ENCODE assay signal across 15 cellular contexts in the genomic region with DNA sequence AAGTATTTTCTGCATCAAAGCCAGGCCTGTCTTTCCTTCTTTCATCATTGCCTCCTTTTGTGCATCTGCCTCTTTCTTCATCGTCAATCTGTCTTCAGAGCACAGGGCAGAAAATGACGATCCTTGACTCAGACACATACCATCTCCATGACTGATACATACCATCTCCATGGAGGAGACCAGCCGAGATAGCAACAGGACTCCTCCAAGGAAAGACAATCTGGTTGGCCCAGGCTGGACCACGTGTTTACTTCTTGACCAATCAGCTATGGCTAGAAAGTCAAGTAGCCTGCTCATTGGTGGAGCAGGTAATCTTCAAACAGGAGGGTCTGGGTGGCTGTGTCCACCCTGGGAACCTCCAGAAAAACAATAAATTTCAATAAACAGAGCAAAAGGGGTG.
DNase-seq lines count a peak whose midpoint lies in the region; ATAC-seq and TF ChIP-seq lines count a peak whose summit lies in the region.
"Had no signal": no experiment of that assay in that cellular context is flagged by ENCODE, and none has a peak within 500 bp of the region (broad histone marks: within the 10 kb centered on the region; RNA-seq: fewer than 3 reads in every experiment).

No MANE protein-coding gene starts in this region.

- no peak for TF ChIP-seq RAD21 in SK-N-SH (IDR thresholded peaks at IDR 0.05; ENCODE audit: low read length)

- no peaks in the 10 kb centered on the region for H3K79me2 ChIP-seq in SK-N-SH (ENCODE audit: insufficient read depth)

- no peak overlapping the region for H3K9ac ChIP-seq in SK-N-SH

- H4K20me1 ChIP-seq in SK-N-SH (ENCODE audit: insufficient read depth) = no peaks in the 10 kb centered on the region

- H3K9me3 ChIP-seq in SK-N-SH = no peaks in the 10 kb centered on the region
- no peaks in the 10 kb centered on the region for H3K9me3 ChIP-seq in BE2C
- H3K9me3 ChIP-seq: lower lobe of right lung, suprapubic skin had no signal

- H3K9me3 Mint-ChIP-seq in activated naive CD8-positive, alpha-beta T cell treated with anti-CD3 and anti-CD28 coated beads, Interleukin-2, amount 50 U/mL, for 24 hours = peaks cover 4% of the 10 kb centered on the region

- no peaks in the 10 kb centered on the region for H3K27me3 Mint-ChIP-seq in activated naive CD8-positive, alpha-beta T cell treated with anti-CD3 and anti-CD28 coated beads, Interleukin-2, amount 50 U/mL, for 24 hours

- H3K4me1 ChIP-seq in SK-N-SH (ENCODE audit: control insufficient read depth in 1 of 2, insufficient read depth in 2 of 2, low read depth in 1 of 2, low read length in 1 of 2) = no peaks in the 10 kb centered on the region
- no peaks in the 10 kb centered on the region for H3K4me1 ChIP-seq in BE2C
- H3K4me1 ChIP-seq: heart left ventricle, lower lobe of right lung, suprapubic skin had no signal

- no peak for TF ChIP-seq CTCF in SK-N-SH (IDR thresholded peaks at IDR 0.05)
- TF ChIP-seq CTCF in fibroblast of villous mesenchyme (IDR thresholded peaks at IDR 0.05; ENCODE audit: insufficient read depth, low read depth, low read length) = no peak
- TF ChIP-seq CTCF in BE2C (IDR thresholded peaks at IDR 0.05; ENCODE audit: low read depth, low read length) = no peak

- 38% methylated on average over 3 of the region's 4 CpGs for WGBS in SK-N-SH (ENCODE audit: low lambda C conversion rate)

- TF ChIP-seq EP300 in SK-N-SH (IDR thresholded peaks at IDR 0.05; ENCODE audit: borderline replicate concordance in 1 of 2, low read depth in 1 of 2, low read length in 1 of 2) = no peak

- H3K4me3 ChIP-seq in SK-N-SH (ENCODE audit: low read depth in 2 of 2, low read length in 1 of 2) = no peak overlapping the region
- H3K4me3 ChIP-seq in fibroblast of villous mesenchyme (ENCODE audit: low read depth, low read length) = no peak overlapping the region
- H3K4me3 ChIP-seq in BE2C (ENCODE audit: low read depth, low read length) = no peak overlapping the region
- H3K4me3 ChIP-seq: heart left ventricle, lower lobe of right lung, suprapubic skin had no signal

- no peak overlapping the region for H3K4me3 Mint-ChIP-seq in activated naive CD8-positive, alpha-beta T cell treated with anti-CD3 and anti-CD28 coated beads, Interleukin-2, amount 50 U/mL, for 24 hours
- H3K4me3 Mint-ChIP-seq: effector memory CD8-positive, alpha-beta T cell had no signal

- peak overlapping the region; percentile 22; the same call in 1 of the 2 replicates for H2AFZ ChIP-seq in SK-N-SH (ENCODE audit: low read depth)

- no peak overlapping the region for H3K27ac Mint-ChIP-seq in activated naive CD8-positive, alpha-beta T cell treated with anti-CD3 and anti-CD28 coated beads, Interleukin-2, amount 50 U/mL, for 24 hours
- H3K27ac Mint-ChIP-seq: effector memory CD8-positive, alpha-beta T cell had no signal

- H3K27me3 ChIP-seq in SK-N-SH (ENCODE audit: insufficient read depth) = no peaks in the 10 kb centered on the region
- no peaks in the 10 kb centered on the region for H3K27me3 ChIP-seq in BE2C
- H3K27me3 ChIP-seq: heart left ventricle, suprapubic skin had no signal

- H3K4me1 Mint-ChIP-seq in activated naive CD8-positive, alpha-beta T cell treated with anti-CD3 and anti-CD28 coated beads, Interleukin-2, amount 50 U/mL, for 24 hours = peaks cover 2% of the 10 kb centered on the region

- H3F3A ChIP-seq in SK-N-SH (replicated peaks; ENCODE audit: insufficient read depth) = no peaks in the 10 kb centered on the region

- no peak for ATAC-seq in GM21825 (IDR thresholded peaks at IDR 0.05; ENCODE audit: unreplicated experiment)
- no peak for ATAC-seq in activated naive CD8-positive, alpha-beta T cell treated with anti-CD3 and anti-CD28 coated beads, Interleukin-2, amount 50 U/mL, for 24 hours
- ATAC-seq: effector memory CD8-positive, alpha-beta T cell; heart left ventricle; lower lobe of right lung had no signal

- H3K9me2 ChIP-seq in SK-N-SH = no peaks in the 10 kb centered on the region

- H3K36me3 ChIP-seq in SK-N-SH (replicated peaks in 1 of 2; ENCODE audit: control insufficient read depth in 1 of 2, insufficient read depth in 2 of 2, low read length in 1 of 2) (no peaks in the 10 kb centered on the region), BE2C (no peaks in the 10 kb centered on the region)
- H3K36me3 ChIP-seq: heart left ventricle, lower lobe of right lung, suprapubic skin had no signal

- POLR2A ChIA-PET in SK-N-SH (lab: Yijun Ruan, JAX) = no interaction called here

- H3K27ac ChIP-seq in SK-N-SH (ENCODE audit: low read depth in 2 of 2, low read length in 1 of 2) = peak overlapping the region in 1 of 2 experiments; percentile 19; a peak in 1 of 4 replicates
- H3K27ac ChIP-seq: 22Rv1, heart left ventricle, lower lobe of right lung, suprapubic skin had no signal

- no peaks in the 10 kb centered on the region for H3K36me3 Mint-ChIP-seq in activated naive CD8-positive, alpha-beta T cell treated with anti-CD3 and anti-CD28 coated beads, Interleukin-2, amount 50 U/mL, for 24 hours (ENCODE audit: low read depth)

- CTCF ChIA-PET in SK-N-SH (lab: Yijun Ruan, JAX) = no interaction called here

- peak; percentile 15 for DNase-seq in DMS 273 (lab: John Stamatoyannopoulos, UW; ENCODE audit: unreplicated experiment)
- DNase-seq in DMS 273 treated with DMSO at 0.1 percent for 48 hours (lab: John Stamatoyannopoulos, UW) = no peak
- DNase-seq in SK-N-SH = no peak
- DNase-seq in fibroblast of villous mesenchyme (ENCODE audit: low read depth) = peak; percentile 35
- no peak for DNase-seq in OCI-M1 (lab: John Stamatoyannopoulos, UW)
- DNase-seq in BE2C = no peak
- DNase-seq in activated naive CD8-positive, alpha-beta T cell treated with anti-CD3 and anti-CD28 coated beads, Interleukin-2, amount 50 U/mL, for 24 hours = no peak
- DNase-seq: activated CD4-positive, alpha-beta T cell treated with anti-CD3 and anti-CD28 coated beads for 4 hours; effector memory CD8-positive, alpha-beta T cell; heart left ventricle; lower lobe of right lung; MM.1S had no signal

- H3K4me2 ChIP-seq in SK-N-SH = no peak overlapping the region

TF ChIP-seq in SK-N-SH, 30 proteins besides CTCF, POLR2A, EP300 and RAD21:
- TF ChIP-seq USF1 (IDR thresholded peaks at IDR 0.05; ENCODE audit: borderline replicate concordance, low read depth) (peak; percentile 45; the same call in 1 of the 2 replicates), GABPA (IDR thresholded peaks at IDR 0.05; ENCODE audit: low read depth) (no peak)

Comparison
In these comparisons a context has a peak if more than half of its experiments do, and no peak if none do; other contexts are left out.
1. DNase-seq: peak in DMS 273 (single experiment) and fibroblast of villous mesenchyme (single experiment); none in DMS 273 treated with DMSO at 0.1 percent for 48 hours (single experiment), SK-N-SH (single experiment), OCI-M1 (single experiment), BE2C (single experiment) and activated naive CD8-positive, alpha-beta T cell treated with anti-CD3 and anti-CD28 coated beads, Interleukin-2, amount 50 U/mL, for 24 hours (single experiment).